ENCODE assay signal across 24 cellular contexts in genomic region chr6:89054200-89054599, GRCh38.
"Had no signal": no experiment of that assay in that cellular context is flagged by ENCODE, and none has a peak within 500 bp of the region (broad histone marks: within the 10 kb centered on the region; RNA-seq: fewer than 3 reads in every experiment).

No MANE protein-coding gene starts in this region.

- H3K27ac ChIP-seq: SJSA1, SK-N-MC had no signal

- FAIRE-seq: RCC 7860 had no signal

- H3K36me3 ChIP-seq: MG63, SJSA1 had no signal

- H3K4me1 ChIP-seq: SJSA1 had no signal

- H3K27me3 ChIP-seq: MG63, SJSA1 had no signal

- DNase-seq: Karpas-422, KG1, MG63, NCI-H1092, NCI-H1105 treated with DMSO at 0.1 percent for 48 hours, NCI-H1417 treated with DMSO at 0.1 percent for 48 hours, NCI-H146, NCI-H1694 treated with DMSO at 0.1 percent for 48 hours, NCI-H1930, NCI-H2081, NCI-H2107, NCI-H2227 treated with DMSO at 0.1 percent for 48 hours, NCI-H446, NCI-H510A, NCI-H524 treated with DMSO at 0.1 percent for 48 hours, NCI-H69, NCI-H774, Right ventricle myocardium superior, RPMI8226, SIG-M5, SW 1271 had no signal

- H3K4me3 ChIP-seq: MG63, SJSA1, SK-N-MC had no signal

- H3K9me3 ChIP-seq: MG63, SJSA1 had no signal
